Comparison of ENCODE assay signal across 8 cellular contexts in genomic region chr6:154410619-154411044, GRCh38. TPM values are rescaled to one million over a fixed set of nuclear protein-coding genes. Genes with fewer than 3 reads are reported as not detected.
A peak's percentile ranks its signal among the peaks of the same experiment; 100 is the strongest.
DNase-seq lines count a peak whose midpoint lies in the region; ATAC-seq and FAIRE-seq lines count a peak whose summit lies in the region.

No MANE protein-coding gene starts in this region.

- peaks cover 40% of the 10 kb centered on the region for H3K4me1 ChIP-seq in Karpas-422 (ENCODE audit: low read length)

- H3K79me2 ChIP-seq in Karpas-422 (ENCODE audit: low read length), result no peaks in the 10 kb centered on the region

- H3K9me2 ChIP-seq in Karpas-422 (replicated peaks; ENCODE audit: insufficient read depth, low read length), result no peaks in the 10 kb centered on the region

- no peak overlapping the region for H3K9ac ChIP-seq in Karpas-422 (ENCODE audit: low read length)

- no peaks in the 10 kb centered on the region for H4K20me1 ChIP-seq in Karpas-422 (ENCODE audit: insufficient read depth, low read depth, low read length)

- peak overlapping the region; percentile 65; the same call in 1 of the 2 replicates for H2AFZ ChIP-seq in Karpas-422 (ENCODE audit: low read length)

- H3K9me3 ChIP-seq in Karpas-422 (ENCODE audit: low read length), result no peaks in the 10 kb centered on the region

- H3K27me3 ChIP-seq in Karpas-422 (ENCODE audit: low read length), result no peaks in the 10 kb centered on the region

- no peaks in the 10 kb centered on the region for H3K36me3 ChIP-seq in Karpas-422 (ENCODE audit: insufficient read depth, low read length)

- no peak for ATAC-seq in GM19328 (IDR thresholded peaks at IDR 0.05; ENCODE audit: unreplicated experiment)

- H3K27ac ChIP-seq in Karpas-422 (ENCODE audit: low read length), result no peak overlapping the region

- peak; percentile 19 for DNase-seq in NCI-H1092 treated with DMSO at 0.1 percent for 48 hours (lab: John Stamatoyannopoulos, UW)
- no peak for DNase-seq in NCI-H1092 (lab: John Stamatoyannopoulos, UW)
- peak; percentile 50 for DNase-seq in Karpas-422
- peak; percentile 97 for DNase-seq in astrocyte of the hippocampus (ENCODE audit: low read depth, low spot score)
- peak in 2 of 3 experiments; percentile 5 to 48 for DNase-seq in stimulated activated CD4-positive, alpha-beta T cell treated with anti-CD3 and anti-CD28 coated beads, TNF-alpha, amount 100 ng/mL, for 24 hours (ENCODE audit: low read depth in 3 of 3)
- no peak for DNase-seq in cerebellar nuclear complex (lab: John Stamatoyannopoulos, UW)

- FAIRE-seq in islet of Langerhans (lab: Jason Lieb, UNC), result peak; percentile 74

- H3K4me2 ChIP-seq in Karpas-422 (ENCODE audit: low read depth, low read length, poor library complexity, severe bottlenecking), result peak overlapping the region; percentile 30

- H3K4me3 ChIP-seq in Karpas-422 (ENCODE audit: low read length), result no peak overlapping the region

RNA-seq across cellular contexts. Expression of gene IPCEF1, which starts 54.0 kb away (rescaled TPM):
- not detected in 2 replicates for total RNA-seq in Karpas-422 (2014; rRNA removed; shearing (Covaris generic); ENCODE audit: low replicate concordance)

Comparison
In these comparisons a context has a peak if more than half of its experiments do, and no peak if none do; other contexts are left out.
1. DNase-seq: peak in NCI-H1092 treated with DMSO at 0.1 percent for 48 hours (single experiment), Karpas-422 (single experiment), astrocyte of the hippocampus (single experiment) and stimulated activated CD4-positive, alpha-beta T cell treated with anti-CD3 and anti-CD28 coated beads, TNF-alpha, amount 100 ng/mL, for 24 hours (2 of 3); none in NCI-H1092 (single experiment) and cerebellar nuclear complex (0 of 2).